ENCODE assay signal across 13 cellular contexts in the genomic region with DNA sequence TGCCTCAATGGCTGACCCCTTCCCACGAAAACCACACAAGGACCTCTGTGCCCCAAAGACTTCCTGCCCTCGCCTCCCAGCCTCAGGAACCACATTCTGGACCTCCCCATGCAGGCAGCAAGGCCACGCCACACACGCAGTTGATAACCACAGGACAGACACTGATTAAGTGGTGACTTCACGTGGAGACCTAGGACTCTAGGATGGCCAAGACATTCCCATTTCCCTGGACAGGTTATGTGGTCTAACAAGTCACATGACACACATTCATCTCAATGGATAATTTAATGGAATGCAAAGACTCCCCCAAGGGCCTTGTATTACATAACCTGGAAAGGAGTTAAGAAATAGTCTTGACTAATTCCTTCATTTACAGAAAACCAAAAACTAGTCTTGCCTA.
DNase-seq lines count a peak whose midpoint lies in the region; ATAC-seq, FAIRE-seq and TF ChIP-seq lines count a peak whose summit lies in the region.
"Had no signal": no experiment of that assay in that cellular context is flagged by ENCODE, and none has a peak within 500 bp of the region (broad histone marks: within the 10 kb centered on the region; RNA-seq: fewer than 3 reads in every experiment).

No MANE protein-coding gene starts in this region.

- H3K4me3 ChIP-seq in HepG2 (replicated peaks in 1 of 3; ENCODE audit: insufficient read depth in 1 of 3, low read depth in 2 of 3, low read length in 3 of 3) (no peak overlapping the region), right lobe of liver (no peak overlapping the region), subcutaneous abdominal adipose tissue (ENCODE audit: low read depth in 1 of 5, low read length in 5 of 5) (no peak overlapping the region)
- H3K4me3 ChIP-seq: HAP-1, heart right ventricle, transverse colon had no signal

- no peaks in the 10 kb centered on the region for H3K79me2 ChIP-seq in HepG2 (ENCODE audit: insufficient read depth, low read length)

- 96% methylated on average over 5 of the region's 5 CpGs for WGBS in HepG2 (ENCODE audit: low lambda C conversion rate)
- 54% methylated on average over 3 of the region's 5 CpGs for WGBS in right lobe of liver (ENCODE audit: insufficient coverage, low coverage, low lambda C conversion rate, missing lambda C conversion rate)

- CTCF ChIA-PET in HepG2 (lab: Yijun Ruan, JAX; ENCODE audit: low intra/inter-chr PET ratio, low total read pairs) = no interaction called here
- CTCF ChIA-PET in activated CD8-positive, alpha-beta T cell treated with anti-CD3 and anti-CD28 coated beads for 36 hours (lab: Charles Lee) = no interaction called here

- TF ChIP-seq POLR2A in HepG2 (IDR thresholded peaks at IDR 0.05; ENCODE audit: insufficient read depth in 1 of 2, low read depth in 2 of 2, low read length in 2 of 2) (no peak), right lobe of liver (IDR thresholded peaks at IDR 0.05) (no peak)

- no peak for TF ChIP-seq RAD21 in HepG2 (CRISPR knock-in tag; IDR thresholded peaks at IDR 0.05)

- TF ChIP-seq CTCF in HepG2 (CRISPR knock-in tag; IDR thresholded peaks at IDR 0.05) (no peak), right lobe of liver (IDR thresholded peaks at IDR 0.05) (no peak)
- TF ChIP-seq CTCF in activated CD8-positive, alpha-beta T cell treated with anti-CD3 and anti-CD28 coated beads for 36 hours (IDR thresholded peaks at IDR 0.05) = no peak

- in situ Hi-C loops in HepG2 (cut with HindIII; ENCODE audit: extremely low pct_ligation_motif_present, low pct_unique_long_range_greater_than_20kb) = no loop called here

- DNase-seq in HepG2 (ENCODE audit: low spot score) (no peak), right lobe of liver (no peak), glomerular visceral epithelial cell (ENCODE audit: extremely low spot score) (peak; percentile 18), CD1c-positive myeloid dendritic cell (ENCODE audit: extremely low spot score) (no peak), GM19240 (ENCODE audit: insufficient read length, low spot score) (no peak), NCI-H774 (lab: John Stamatoyannopoulos, UW) (no peak)
- no peak for DNase-seq in activated CD8-positive, alpha-beta T cell treated with anti-CD3 and anti-CD28 coated beads for 36 hours
- DNase-seq: heart right ventricle, NCI-H2171, RPMI8226, transverse colon had no signal

- peaks cover 51% of the 10 kb centered on the region for H3K36me3 Mint-ChIP-seq in activated CD8-positive, alpha-beta T cell treated with anti-CD3 and anti-CD28 coated beads for 36 hours (ENCODE audit: low read depth)

- H2AFZ ChIP-seq in HepG2 (ENCODE audit: low read length) = no peak overlapping the region

- no peaks in the 10 kb centered on the region for H3K9me3 Mint-ChIP-seq in activated CD8-positive, alpha-beta T cell treated with anti-CD3 and anti-CD28 coated beads for 36 hours

- ATAC-seq in HepG2 (no peak), right lobe of liver (no peak)
- no peak for ATAC-seq in activated CD8-positive, alpha-beta T cell treated with anti-CD3 and anti-CD28 coated beads for 36 hours

- H3K27me3 Mint-ChIP-seq in activated CD8-positive, alpha-beta T cell treated with anti-CD3 and anti-CD28 coated beads for 36 hours = no peaks in the 10 kb centered on the region

- FAIRE-seq in HepG2 (lab: Jason Lieb, UNC) = no peak

- no peak overlapping the region for H3K4me3 Mint-ChIP-seq in activated CD8-positive, alpha-beta T cell treated with anti-CD3 and anti-CD28 coated beads for 36 hours

- H4K20me1 ChIP-seq in HepG2 (ENCODE audit: insufficient read depth, low read length) = no peaks in the 10 kb centered on the region

- H3K27ac ChIP-seq in HepG2 (ENCODE audit: extremely low read length, insufficient read depth, low read length) (no peak overlapping the region), right lobe of liver (no peak overlapping the region), subcutaneous abdominal adipose tissue (ENCODE audit: low read depth, low read length) (peak overlapping the region; percentile 2)
- H3K27ac ChIP-seq: transverse colon had no signal

- intact Hi-C loops in HepG2 (cut with micrococcal nuclease; ENCODE audit: unreplicated experiment) = no loop called here
- intact Hi-C loops in right lobe of liver (cut with DNase I) = no loop called here
- intact Hi-C loops in activated CD8-positive, alpha-beta T cell treated with anti-CD3 and anti-CD28 coated beads for 36 hours (cut with micrococcal nuclease) = no loop called here

- H3K36me3 ChIP-seq in HepG2 (replicated peaks in 1 of 2; ENCODE audit: control insufficient read depth in 1 of 2, insufficient read depth in 2 of 2, low read length in 2 of 2) = peaks cover 52 to 92% of the 10 kb centered on the region in 2 experiments
- peaks cover 4 to 90% (median 32%) of the 10 kb centered on the region in 4 donors for H3K36me3 ChIP-seq in right lobe of liver
- H3K36me3 ChIP-seq in subcutaneous abdominal adipose tissue (ENCODE audit: control insufficient read depth in 5 of 5, insufficient read depth in 5 of 5, low read length in 5 of 5) = peaks cover 3 to 92% (median 80%) of the 10 kb centered on the region in 5 donors

- BruUV-seq in HepG2 (replicated peaks; lab: Mats Ljungman, UMichigan) = no TSS peak

- no peaks in the 10 kb centered on the region for H3K4me1 ChIP-seq in HepG2 (ENCODE audit: insufficient read depth, low read length)
- no peaks in the 10 kb centered on the region for H3K4me1 ChIP-seq in right lobe of liver
- H3K4me1 ChIP-seq in subcutaneous abdominal adipose tissue (ENCODE audit: control insufficient read depth in 5 of 5, insufficient read depth in 5 of 5, low read length in 5 of 5) = peaks cover 5 to 40% (median 28%) of the 10 kb centered on the region in 5 donors
- H3K4me1 ChIP-seq: HAP-1, transverse colon had no signal

- no peaks in the 10 kb centered on the region for H3K9me3 ChIP-seq in HepG2 (ENCODE audit: low read length)
- H3K9me3 ChIP-seq in right lobe of liver = no peaks in the 10 kb centered on the region
- H3K9me3 ChIP-seq in subcutaneous abdominal adipose tissue (ENCODE audit: control insufficient read depth in 5 of 5, low read length in 5 of 5) = no peaks in the 10 kb centered on the region
- H3K9me3 ChIP-seq: HAP-1, heart right ventricle, transverse colon had no signal

- peaks cover 14% of the 10 kb centered on the region for H3K4me1 Mint-ChIP-seq in activated CD8-positive, alpha-beta T cell treated with anti-CD3 and anti-CD28 coated beads for 36 hours (ENCODE audit: low read depth)

- TF ChIP-seq EP300 in HepG2 (IDR thresholded peaks at IDR 0.05; ENCODE audit: low read depth in 2 of 2, low read length in 2 of 2) = no peak
- no peak for TF ChIP-seq EP300 in HepG2 (CRISPR knock-in tag; IDR thresholded peaks at IDR 0.05; ENCODE audit: borderline replicate concordance)

- no peak overlapping the region for H3K4me2 ChIP-seq in HepG2 (ENCODE audit: low read depth, low read length)

- POLR2A ChIA-PET in HepG2 (lab: Yijun Ruan, JAX) = no interaction called here
- POLR2A ChIA-PET in activated CD8-positive, alpha-beta T cell treated with anti-CD3 and anti-CD28 coated beads for 36 hours (lab: Charles Lee) = no interaction called here

- H3K27ac Mint-ChIP-seq in activated CD8-positive, alpha-beta T cell treated with anti-CD3 and anti-CD28 coated beads for 36 hours = peak overlapping the region; percentile 67

- H3K9ac ChIP-seq in HepG2 (ENCODE audit: insufficient read depth, low read depth, low read length) (no peak overlapping the region), subcutaneous abdominal adipose tissue (ENCODE audit: low read length in 5 of 5) (no peak overlapping the region)

- no peaks in the 10 kb centered on the region for H3K27me3 ChIP-seq in HepG2 (ENCODE audit: control insufficient read depth in 1 of 2, insufficient read depth in 2 of 2, low read length in 2 of 2)
- H3K27me3 ChIP-seq in right lobe of liver = no peaks in the 10 kb centered on the region
- no peaks in the 10 kb centered on the region for H3K27me3 ChIP-seq in subcutaneous abdominal adipose tissue (ENCODE audit: control insufficient read depth in 5 of 5, insufficient read depth in 4 of 5, low read length in 5 of 5)
- H3K27me3 ChIP-seq: heart right ventricle, transverse colon had no signal

TF ChIP-seq in HepG2, 621 proteins besides CTCF, POLR2A, EP300 and RAD21:
- TF ChIP-seq ZNF207 (IDR thresholded peaks at IDR 0.05; ENCODE audit: borderline replicate concordance) = no peak
- no peak for TF ChIP-seq ZNF274 (CRISPR knock-in tag; IDR thresholded peaks at IDR 0.05)
- peak; percentile 78 for TF ChIP-seq RBM22 (optimal IDR thresholded peaks at IDR 0.05; ENCODE audit: low read length)
- peak; percentile 24; the same call in 1 of the 2 replicates for TF ChIP-seq RAD51 (IDR thresholded peaks at IDR 0.05; ENCODE audit: borderline replicate concordance)
